Comparison of ENCODE assay signal across 8 cellular contexts in the genomic region with DNA sequence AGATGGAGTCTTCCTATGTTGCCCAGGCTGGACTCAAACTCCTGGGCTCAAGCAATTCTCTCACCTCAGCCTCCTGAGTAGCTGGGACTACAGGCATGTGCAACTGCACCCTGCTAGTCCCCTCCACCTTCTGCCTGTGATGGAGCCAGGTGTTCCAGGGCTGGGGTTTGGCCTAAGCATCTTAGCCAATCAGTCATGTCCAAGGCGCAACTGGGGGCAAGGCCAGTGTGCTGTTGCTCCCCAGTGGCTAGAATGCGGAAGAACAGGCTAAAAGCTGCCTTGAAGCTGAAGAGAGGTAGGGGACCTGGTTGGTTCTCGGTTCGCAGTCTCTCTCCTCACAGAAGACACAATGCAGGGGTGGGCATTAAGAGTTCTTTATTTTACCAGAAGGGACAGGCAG. TPM values are rescaled to one million over a fixed set of nuclear protein-coding genes. Genes with fewer than 3 reads are reported as not detected.
DNase-seq lines count a peak whose midpoint lies in the region; ATAC-seq and TF ChIP-seq lines count a peak whose summit lies in the region.

No MANE protein-coding gene starts in this region.

- no peak overlapping the region for H3K27ac Mint-ChIP-seq in activated CD4-positive, alpha-beta T cell treated with anti-CD3 and anti-CD28 coated beads, Interleukin-2, amount 10 ng/mL, durations not matched to agents 7 days and 5 days

- H3K27ac ChIP-seq in right atrium auricular region: no peak overlapping the region

- DNase-seq in COLO829 (ENCODE audit: low spot score) (peak; percentile 54), HEK293T (ENCODE audit: extremely low spot score) (peak; percentile 32), SHP77 treated with DMSO at 0.1 percent for 48 hours (lab: John Stamatoyannopoulos, UW) (peak; percentile 9), hepatic stellate cell (ENCODE audit: low spot score) (peak; percentile 60), right atrium auricular region (ENCODE audit: low spot score) (no peak)
- no peak for DNase-seq in activated CD4-positive, alpha-beta T cell treated with anti-CD3 and anti-CD28 coated beads, Interleukin-2, amount 10 ng/mL, durations not matched to agents 7 days and 5 days

- POLR2A ChIA-PET in HEK293T (lab: Yijun Ruan, JAX): interaction anchor here (1.1 kb wide), 2 partner anchors 151 to 154 kb away, joined by 4 to 5 read pairs; a partner anchor contains a TSS
- POLR2A ChIA-PET in activated CD4-positive, alpha-beta T cell treated with anti-CD3 and anti-CD28 coated beads, Interleukin-2, amount 10 ng/mL, durations not matched to agents 7 days and 5 days (lab: Charles Lee): no interaction called here

- no peak overlapping the region for H3K4me3 ChIP-seq in right atrium auricular region

- no peaks in the 10 kb centered on the region for H3K9me3 Mint-ChIP-seq in activated CD4-positive, alpha-beta T cell treated with anti-CD3 and anti-CD28 coated beads, Interleukin-2, amount 10 ng/mL, durations not matched to agents 7 days and 5 days

- CTCF ChIA-PET in HEK293T (lab: Yijun Ruan, JAX): interaction anchor here (1.8 kb wide), 1 partner anchor 116 kb away, joined by 9 read pairs; no protein-coding TSS in a partner anchor
- CTCF ChIA-PET in activated CD4-positive, alpha-beta T cell treated with anti-CD3 and anti-CD28 coated beads, Interleukin-2, amount 10 ng/mL, durations not matched to agents 7 days and 5 days (lab: Charles Lee): interaction anchor here (1.0 to 2.3 kb wide), 8 partner anchors 10 to 152 kb away, joined by 3 to 8 read pairs (median 3); a partner anchor contains a TSS

- no peaks in the 10 kb centered on the region for H3K27me3 ChIP-seq in right atrium auricular region

- H3K4me3 Mint-ChIP-seq in activated CD4-positive, alpha-beta T cell treated with anti-CD3 and anti-CD28 coated beads, Interleukin-2, amount 10 ng/mL, durations not matched to agents 7 days and 5 days: no peak overlapping the region

- TF ChIP-seq CTCF in right atrium auricular region (IDR thresholded peaks at IDR 0.05): peak in 1 of 2 donors; percentile 13

- no peaks in the 10 kb centered on the region for H3K9me3 ChIP-seq in right atrium auricular region

- peaks cover 40% of the 10 kb centered on the region for H3K36me3 Mint-ChIP-seq in activated CD4-positive, alpha-beta T cell treated with anti-CD3 and anti-CD28 coated beads, Interleukin-2, amount 10 ng/mL, durations not matched to agents 7 days and 5 days (ENCODE audit: low read depth)

- no peaks in the 10 kb centered on the region for H3K27me3 Mint-ChIP-seq in activated CD4-positive, alpha-beta T cell treated with anti-CD3 and anti-CD28 coated beads, Interleukin-2, amount 10 ng/mL, durations not matched to agents 7 days and 5 days

- peaks cover 8% of the 10 kb centered on the region for H3K4me1 Mint-ChIP-seq in activated CD4-positive, alpha-beta T cell treated with anti-CD3 and anti-CD28 coated beads, Interleukin-2, amount 10 ng/mL, durations not matched to agents 7 days and 5 days

- H3K4me1 ChIP-seq in right atrium auricular region: no peaks in the 10 kb centered on the region

- H3K36me3 ChIP-seq in right atrium auricular region: peaks cover 53% of the 10 kb centered on the region

- ATAC-seq in HG03571 (IDR thresholded peaks at IDR 0.05; ENCODE audit: unreplicated experiment) (no peak), GM21717 (IDR thresholded peaks at IDR 0.05; ENCODE audit: unreplicated experiment) (no peak)

TF ChIP-seq in HEK293T, 16 proteins besides CTCF, POLR2A, EP300 and RAD21:
- TF ChIP-seq ARNT (IDR thresholded peaks at IDR 0.05) (no peak), SUZ12 (IDR thresholded peaks at IDR 0.05) (no peak), LEF1 (IDR thresholded peaks at IDR 0.05; ENCODE audit: borderline replicate concordance) (no peak), BHLHE40 (IDR thresholded peaks at IDR 0.05; ENCODE audit: borderline replicate concordance) (no peak), HDGF (IDR thresholded peaks at IDR 0.05; ENCODE audit: borderline replicate concordance) (no peak), ZNF384 (IDR thresholded peaks at IDR 0.05) (no peak)

RNA-seq across cellular contexts. Expression of a gene that starts 18.6 kb away (rescaled TPM):
- 10 to 100 TPM; 52.8 to 57.7 TPM for total RNA-seq in right atrium auricular region
- total RNA-seq in activated CD4-positive, alpha-beta T cell treated with anti-CD3 and anti-CD28 coated beads, Interleukin-2, amount 10 ng/mL, durations not matched to agents 7 days and 5 days: 100 to 1,000 TPM; 200 to 212 TPM

RNA-seq across cellular contexts. Expression of a gene that starts 23.9 kb away (rescaled TPM):
- 1 to 10 TPM; 2.5 to 3.9 TPM for total RNA-seq in right atrium auricular region
- total RNA-seq in activated CD4-positive, alpha-beta T cell treated with anti-CD3 and anti-CD28 coated beads, Interleukin-2, amount 10 ng/mL, durations not matched to agents 7 days and 5 days: 10 to 100 TPM; 26.8 to 27.8 TPM

RNA-seq across cellular contexts. Expression of a gene that starts 24.2 kb away (rescaled TPM):
- total RNA-seq in right atrium auricular region: 10 to 100 TPM; 32.0 to 51.4 TPM
- total RNA-seq in activated CD4-positive, alpha-beta T cell treated with anti-CD3 and anti-CD28 coated beads, Interleukin-2, amount 10 ng/mL, durations not matched to agents 7 days and 5 days: 10 to 100 TPM; 40.8 to 42.9 TPM

RNA-seq across cellular contexts. Expression of a gene that starts 36.4 kb away (rescaled TPM):
- total RNA-seq in right atrium auricular region: 10 to 100 TPM; 26.5 to 30.0 TPM
- total RNA-seq in activated CD4-positive, alpha-beta T cell treated with anti-CD3 and anti-CD28 coated beads, Interleukin-2, amount 10 ng/mL, durations not matched to agents 7 days and 5 days: 10 to 100 TPM; 15.7 to 17.9 TPM

Comparison
In these comparisons a context has a peak if more than half of its experiments do, and no peak if none do; other contexts are left out.
1. DNase-seq: peak in COLO829 (single experiment), HEK293T (single experiment), SHP77 treated with DMSO at 0.1 percent for 48 hours (single experiment) and hepatic stellate cell (single experiment); none in right atrium auricular region (single experiment) and activated CD4-positive, alpha-beta T cell treated with anti-CD3 and anti-CD28 coated beads, Interleukin-2, amount 10 ng/mL, durations not matched to agents 7 days and 5 days (single experiment).
2. RNA of a gene that starts 23.9 kb away (total RNA-seq): 26.8 to 27.8 TPM in activated CD4-positive, alpha-beta T cell treated with anti-CD3 and anti-CD28 coated beads, Interleukin-2, amount 10 ng/mL, durations not matched to agents 7 days and 5 days; 2.5 to 3.9 TPM in right atrium auricular region; every median in the first group is over 4 times any median in the second.